ENCODE assay signal across 9 cellular contexts in genomic region chr14:99793213-99794155, GRCh38. TPM values are rescaled to one million over a fixed set of nuclear protein-coding genes. Genes with fewer than 3 reads are reported as not detected.
DNase-seq lines count a peak whose midpoint lies in the region; ATAC-seq, FAIRE-seq and TF ChIP-seq lines count a peak whose summit lies in the region.
"Had no signal": no experiment of that assay in that cellular context is flagged by ENCODE, and none has a peak within 500 bp of the region (broad histone marks: within the 10 kb centered on the region; RNA-seq: fewer than 3 reads in every experiment).

Gene EML1, plus strand, starts transcription at chr14:99793413. Its CDS starts 64 bp downstream, at chr14:99793477.

- peak within 1 kb of the TSS; percentile 79 for H2BK12ac ChIP-seq in neuronal stem cell (ENCODE audit: low read length)

- H2AFZ ChIP-seq in neuronal stem cell (ENCODE audit: low read length) = peak within 1 kb of the TSS; percentile 93

- H2BK120ac ChIP-seq in neuronal stem cell (ENCODE audit: low read depth, low read length) = no peak within 1 kb of the TSS

- H3K4me3 Mint-ChIP-seq in Caco-2 (ENCODE audit: unreplicated experiment) = peak within 1 kb of the TSS; percentile 64
- H3K4me3 Mint-ChIP-seq in activated naive CD4-positive, alpha-beta T cell treated with anti-CD3 and anti-CD28 coated beads, Interleukin-2, amount 10 ng/mL, durations not matched to agents 7 days and 5 days = peak within 1 kb of the TSS; percentile 66

- no peak within 1 kb of the TSS for H3K14ac ChIP-seq in neuronal stem cell (ENCODE audit: low read length)

- H2BK5ac ChIP-seq in neuronal stem cell (ENCODE audit: low read length) = no peak within 1 kb of the TSS

- no peaks in the 10 kb centered on the region for H3K36me3 ChIP-seq in Caco-2 (ENCODE audit: control insufficient read depth, insufficient read depth, low read length)
- peaks cover 2% of the 10 kb centered on the region; the same call in 1 of the 2 replicates for H3K36me3 ChIP-seq in SJCRH30
- H3K36me3 ChIP-seq in neuronal stem cell (replicated peaks in 1 of 2; ENCODE audit: control insufficient read depth in 2 of 2, insufficient read depth in 2 of 2, low read length in 2 of 2) = no peaks in the 10 kb centered on the region

- no peak within 1 kb of the TSS for H3K23ac ChIP-seq in neuronal stem cell (ENCODE audit: low read depth, low read length, poor library complexity)

- H4K8ac ChIP-seq in neuronal stem cell (ENCODE audit: low read depth, low read length) = peak within 1 kb of the TSS; percentile 19

- peak within 1 kb of the TSS; percentile 99 for H3K18ac ChIP-seq in neuronal stem cell (ENCODE audit: low read length)

- H3K36me3 Mint-ChIP-seq in Caco-2 (ENCODE audit: insufficient read depth, unreplicated experiment) = no peaks in the 10 kb centered on the region
- H3K36me3 Mint-ChIP-seq in activated naive CD4-positive, alpha-beta T cell treated with anti-CD3 and anti-CD28 coated beads, Interleukin-2, amount 10 ng/mL, durations not matched to agents 7 days and 5 days = no peaks in the 10 kb centered on the region

- BruUV-seq in Caco-2 (replicated peaks; lab: Mats Ljungman, UMichigan) = no TSS peak

- peak within 1 kb of the TSS; percentile 97 for H3K9ac ChIP-seq in neuronal stem cell (ENCODE audit: low read depth, low read length, poor library complexity)

- TF ChIP-seq CTCF in Caco-2 (IDR thresholded peaks at IDR 0.05; ENCODE audit: insufficient read depth in 1 of 2, low read depth in 1 of 2, low read length in 1 of 2, severe bottlenecking in 1 of 2, unreplicated experiment in 1 of 2) = no peak

- peak within 1 kb of the TSS; percentile 44 for H3K4me3 ChIP-seq in Caco-2 (ENCODE audit: low read depth, low read length)
- H3K4me3 ChIP-seq in SJCRH30 = peak within 1 kb of the TSS; percentile 58
- H3K4me3 ChIP-seq in neuronal stem cell (ENCODE audit: low read length in 2 of 2) = peak within 1 kb of the TSS; percentile 61 to 96

- H3K27me3 ChIP-seq in Caco-2 (replicated peaks; ENCODE audit: control insufficient read depth, insufficient read depth, low read length) (no peaks in the 10 kb centered on the region), SJCRH30 (0 out of 2 replicates have a peak, but pooled peaks cover 3% of the 10 kb centered on the region), neuronal stem cell (ENCODE audit: control insufficient read depth in 3 of 3, insufficient read depth in 3 of 3, low read depth in 1 of 3, low read length in 3 of 3) (peaks cover 0 to 11% (median 0%) of the 10 kb centered on the region in 3 experiments)

- H3K9me3 Mint-ChIP-seq in Caco-2 (ENCODE audit: unreplicated experiment) = no peaks in the 10 kb centered on the region
- no peaks in the 10 kb centered on the region for H3K9me3 Mint-ChIP-seq in activated naive CD4-positive, alpha-beta T cell treated with anti-CD3 and anti-CD28 coated beads, Interleukin-2, amount 10 ng/mL, durations not matched to agents 7 days and 5 days

- no CpG with 5 or more reads among the region's 121 CpGs for WGBS in neuronal stem cell (ENCODE audit: extremely low coverage in 2 of 2, insufficient read length in 2 of 2, insufficient replicate concordance in 1 of 2), 2 donors

- H3K9me3 ChIP-seq in Caco-2 (no peaks in the 10 kb centered on the region), SJCRH30 (replicated peaks) (no peaks in the 10 kb centered on the region), neuronal stem cell (replicated peaks in 1 of 2; ENCODE audit: control insufficient read depth in 2 of 2, insufficient read depth in 1 of 2, low read depth in 1 of 2, low read length in 2 of 2) (peaks cover 0 to 11% of the 10 kb centered on the region in 2 donors)

- ATAC-seq in GM21367 (IDR thresholded peaks at IDR 0.05; ENCODE audit: unreplicated experiment) = peak; percentile 89

- peak within 1 kb of the TSS; percentile 57 for H3K27ac Mint-ChIP-seq in Caco-2 (ENCODE audit: unreplicated experiment)
- H3K27ac Mint-ChIP-seq in activated naive CD4-positive, alpha-beta T cell treated with anti-CD3 and anti-CD28 coated beads, Interleukin-2, amount 10 ng/mL, durations not matched to agents 7 days and 5 days = no peak within 1 kb of the TSS

- H2AK5ac ChIP-seq in neuronal stem cell (ENCODE audit: low read depth, low read length) = no peak within 1 kb of the TSS

- CTCF ChIA-PET in Caco-2 (lab: Charles Lee) = interaction anchor here (0.9 to 1.3 kb wide), 3 partner anchors 9 to 63 kb away, joined by 4 to 7 read pairs (median 6); no protein-coding TSS in a partner anchor
- CTCF ChIA-PET in activated naive CD4-positive, alpha-beta T cell treated with anti-CD3 and anti-CD28 coated beads, Interleukin-2, amount 10 ng/mL, durations not matched to agents 7 days and 5 days (lab: Charles Lee) = no interaction called here

- peak within 1 kb of the TSS; percentile 62 for H4K91ac ChIP-seq in neuronal stem cell (ENCODE audit: low read depth, low read length, poor library complexity)

- H3K79me1 ChIP-seq in neuronal stem cell (ENCODE audit: low read depth, low read length) = no peaks in the 10 kb centered on the region

- intact Hi-C loops in Caco-2 (cut with micrococcal nuclease; ENCODE audit: unreplicated experiment) = loop anchor here (1.0 to 5.0 kb wide), 2 partner anchors 63 to 111 kb away; partner anchors contain the start of gene CYP46A1

- H3K4me1 ChIP-seq in Caco-2 = no peaks in the 10 kb centered on the region
- H3K4me1 ChIP-seq in SJCRH30 = peaks cover 5% of the 10 kb centered on the region; the same call in 1 of the 2 replicates
- peaks cover 5 to 7% of the 10 kb centered on the region in 2 donors for H3K4me1 ChIP-seq in neuronal stem cell (ENCODE audit: control insufficient read depth in 2 of 2, insufficient read depth in 1 of 2, low read depth in 1 of 2, low read length in 2 of 2)

- peak within 1 kb of the TSS; percentile 73 for H2BK15ac ChIP-seq in neuronal stem cell (ENCODE audit: low read length)

- DNase-seq in Caco-2 (peak; percentile 75 to 91), HTR-8/SVneo (ENCODE audit: insufficient read length, low spot score) (peak; percentile 82), SJCRH30 (peak; percentile 81 to 82), frontal cortex (ENCODE audit: low spot score in 2 of 2) (peak; percentile 99 to 100), neuronal stem cell (ENCODE audit: low spot score) (peak; percentile 85), stromal cell of bone marrow (ENCODE audit: low read depth) (peak; percentile 63)
- DNase-seq in activated naive CD4-positive, alpha-beta T cell treated with anti-CD3 and anti-CD28 coated beads, Interleukin-2, amount 10 ng/mL, durations not matched to agents 7 days and 5 days = peak; percentile 79

- H3K4me1 Mint-ChIP-seq in Caco-2 (ENCODE audit: low read depth, unreplicated experiment) = peaks cover 14% of the 10 kb centered on the region
- H3K4me1 Mint-ChIP-seq in activated naive CD4-positive, alpha-beta T cell treated with anti-CD3 and anti-CD28 coated beads, Interleukin-2, amount 10 ng/mL, durations not matched to agents 7 days and 5 days = peaks cover 21% of the 10 kb centered on the region

- H3K4ac ChIP-seq in neuronal stem cell (ENCODE audit: low read length) = peak within 1 kb of the TSS; percentile 42

- no peaks in the 10 kb centered on the region for H3K27me3 Mint-ChIP-seq in Caco-2 (ENCODE audit: insufficient read depth, unreplicated experiment)
- H3K27me3 Mint-ChIP-seq in activated naive CD4-positive, alpha-beta T cell treated with anti-CD3 and anti-CD28 coated beads, Interleukin-2, amount 10 ng/mL, durations not matched to agents 7 days and 5 days = peaks cover 67% of the 10 kb centered on the region

- POLR2A ChIA-PET in Caco-2 (lab: Charles Lee) = interaction anchor here (1.0 to 1.1 kb wide), 2 partner anchors 9 to 63 kb away, joined by 4 to 5 read pairs; no protein-coding TSS in a partner anchor

- peak within 1 kb of the TSS; percentile 74 for H3K4me2 ChIP-seq in neuronal stem cell (ENCODE audit: insufficient read depth, low read length, poor library complexity, severe bottlenecking)

- no peak within 1 kb of the TSS for H3K27ac ChIP-seq in SJCRH30
- peak within 1 kb of the TSS; percentile 90 for H3K27ac ChIP-seq in neuronal stem cell (replicated peaks; ENCODE audit: low read length)

- no peak for FAIRE-seq in HTR-8/SVneo (lab: Jason Lieb, UNC)
- no peak for FAIRE-seq in frontal cortex (lab: Jason Lieb, UNC)
- FAIRE-seq: colon had no signal

RNA-seq across cellular contexts. Expression of gene EML1, which starts in this region (rescaled TPM):
- total RNA-seq in Caco-2 (2022) (5.9 and 7.2 TPM in 2 replicates), frontal cortex (116 TPM)
- 8.8 and 10.8 TPM in 2 replicates for total RNA-seq in SJCRH30 (2014; rRNA removed; shearing (Covaris generic))
- 17.5 TPM for polyA plus RNA-seq in neuronal stem cell (2013, experiment 1 of 2)
- 17.5 TPM for polyA plus RNA-seq in neuronal stem cell (2013, experiment 2 of 2)
